1 cellular context compared by ENCODE assay signal in the genomic region with DNA sequence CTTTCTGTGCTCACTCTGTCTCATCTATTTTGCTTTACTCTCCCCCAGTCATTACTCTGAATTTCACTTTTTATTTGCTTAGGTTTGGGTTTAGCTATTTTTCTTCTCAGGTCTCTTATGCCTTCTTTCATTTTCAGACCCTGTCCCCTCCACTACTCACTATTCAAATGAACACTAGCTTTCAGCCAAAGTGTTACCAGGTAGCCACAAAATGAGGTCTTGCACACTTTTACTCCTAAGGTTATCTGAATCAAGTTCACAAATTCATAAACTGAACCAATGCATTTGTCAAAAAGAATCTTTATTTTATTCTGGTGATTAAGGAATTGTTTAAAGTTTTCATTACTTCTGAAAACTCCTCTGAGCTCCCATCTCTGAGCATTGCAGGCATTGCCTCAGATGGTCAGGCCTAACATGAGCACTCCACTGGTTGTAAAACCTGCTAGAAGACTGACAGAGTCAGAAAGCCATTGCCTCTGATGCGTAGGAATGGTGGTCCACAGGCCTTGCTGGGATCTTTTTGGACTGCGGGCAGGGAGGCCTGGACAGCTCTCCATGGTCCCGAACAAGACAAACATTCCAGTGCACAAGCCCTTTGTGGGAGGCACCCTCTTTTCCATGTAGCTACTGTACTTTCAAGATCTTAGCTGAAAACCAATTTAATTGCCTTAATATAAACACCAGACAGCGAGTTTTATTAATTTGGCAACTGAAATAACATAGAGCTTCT.
TF ChIP-seq lines count a peak whose summit lies in the region.

No MANE protein-coding gene starts in this region.

TF ChIP-seq in HEK293, 187 proteins besides CTCF, POLR2A, EP300 and RAD21 (continued from another document):
- TF ChIP-seq PRDM1 (tag by site-specific recombination; IDR thresholded peaks at IDR 0.05) = 0 out of 2 replicates have a peak, but pooled peaks have one; percentile 5
